Comparison of ENCODE assay signal across 15 cellular contexts in genomic region chr18:35880788-35881455, GRCh38.
A peak's percentile ranks its signal among the peaks of the same experiment; 100 is the strongest.
DNase-seq lines count a peak whose midpoint lies in the region; ATAC-seq and TF ChIP-seq lines count a peak whose summit lies in the region.
"Had no signal": no experiment of that assay in that cellular context is flagged by ENCODE, and none has a peak within 500 bp of the region (broad histone marks: within the 10 kb centered on the region; RNA-seq: fewer than 3 reads in every experiment).

No MANE protein-coding gene starts in this region.

- H3K27me3 Mint-ChIP-seq in H9 (ENCODE audit: low read depth) (no peaks in the 10 kb centered on the region), WTC11 (ENCODE audit: low read depth) (no peaks in the 10 kb centered on the region), endodermal cell (ENCODE audit: insufficient read depth) (no peaks in the 10 kb centered on the region), nephron progenitor cell (ENCODE audit: low read depth, poor library complexity) (peaks cover 4% of the 10 kb centered on the region), CD14-positive monocyte (ENCODE audit: low read depth in 3 of 3) (peaks cover 1 to 8% (median 1%) of the 10 kb centered on the region in 3 donors)

- ATAC-seq in WTC11 (no peak), HG03460 (IDR thresholded peaks at IDR 0.05; ENCODE audit: unreplicated experiment) (no peak)

- no peak overlapping the region for H3K4me3 ChIP-seq in endodermal cell (ENCODE audit: low read length)
- H3K4me3 ChIP-seq: HAP-1 had no signal

- no peaks in the 10 kb centered on the region for H3K79me2 ChIP-seq in H9 (ENCODE audit: insufficient read depth, low read length)

- H3K18ac ChIP-seq in H9 (ENCODE audit: insufficient read length, low read depth, low read length) = no peak overlapping the region

- H3K9ac ChIP-seq in H9 (ENCODE audit: extremely low read depth, insufficient read length, low read length) (no peak overlapping the region), endodermal cell (ENCODE audit: extremely low read depth, low read length, poor library complexity, severe bottlenecking) (no peak overlapping the region)

- no peak overlapping the region for H3K23ac ChIP-seq in H9 (ENCODE audit: insufficient read length, low read depth, low read length)

- H2BK12ac ChIP-seq in H9 (ENCODE audit: insufficient read length, low read depth, low read length) = no peak overlapping the region

- H3K4ac ChIP-seq in H9 (ENCODE audit: low read depth, low read length) = no peak overlapping the region

- H3K79me1 ChIP-seq in H9 (ENCODE audit: insufficient read depth, low read depth, low read length, poor library complexity, severe bottlenecking) = no peaks in the 10 kb centered on the region

- no peak overlapping the region for H3K4me2 ChIP-seq in H9 (ENCODE audit: insufficient read depth, insufficient read length, low read length)

- H3K27ac Mint-ChIP-seq in H9 (peak overlapping the region in 2 of 3 experiments; percentile 23 to 51; a peak in 1 of 7 replicates), WTC11 (peak overlapping the region; percentile 60; the same call in 1 of the 2 replicates), endodermal cell (no peak overlapping the region), nephron progenitor cell (peak overlapping the region; percentile 91), CD14-positive monocyte (peak overlapping the region in 1 of 7 donors; percentile 50)
- H3K27ac Mint-ChIP-seq: CD4-positive, alpha-beta T cell had no signal

- H2AFZ ChIP-seq in H9 (ENCODE audit: low read length) = no peak overlapping the region

- no peaks in the 10 kb centered on the region for H3K9me3 Mint-ChIP-seq in H9
- H3K9me3 Mint-ChIP-seq in WTC11 = no peaks in the 10 kb centered on the region
- no peaks in the 10 kb centered on the region for H3K9me3 Mint-ChIP-seq in endodermal cell
- H3K9me3 Mint-ChIP-seq in nephron progenitor cell = no peaks in the 10 kb centered on the region
- H3K9me3 Mint-ChIP-seq in CD14-positive monocyte = peaks cover 0 to 3% (median 0%) of the 10 kb centered on the region in 7 donors
- H3K9me3 Mint-ChIP-seq: CD4-positive, alpha-beta T cell had no signal

- H3K36me3 Mint-ChIP-seq in H9 (ENCODE audit: insufficient read depth in 1 of 3, low read depth in 3 of 3) = peaks cover 1 to 4% (median 2%) of the 10 kb centered on the region in 3 experiments; a peak in 5 of 7 replicates
- no peaks in the 10 kb centered on the region for H3K36me3 Mint-ChIP-seq in WTC11
- H3K36me3 Mint-ChIP-seq in endodermal cell (ENCODE audit: low read depth) = no peaks in the 10 kb centered on the region
- H3K36me3 Mint-ChIP-seq in nephron progenitor cell (ENCODE audit: low read depth) = no peaks in the 10 kb centered on the region
- no peaks in the 10 kb centered on the region for H3K36me3 Mint-ChIP-seq in CD14-positive monocyte

- intact Hi-C loops in CD14-positive monocyte (cut with micrococcal nuclease) = no loop called here

- no peak overlapping the region for H2BK120ac ChIP-seq in H9 (ENCODE audit: low read depth, low read length, poor library complexity, severe bottlenecking)

- TF ChIP-seq CTCF in H9 (conservative IDR thresholded peaks at IDR 0.05) (no peak), WTC11 (IDR thresholded peaks at IDR 0.05) (no peak), endodermal cell (conservative IDR thresholded peaks at IDR 0.05) (no peak), nephron progenitor cell (IDR thresholded peaks at IDR 0.05) (no peak), CD14-positive monocyte (IDR thresholded peaks at IDR 0.05) (no peak)

- H3K56ac ChIP-seq in H9 (ENCODE audit: insufficient read length, low read depth, low read length) = no peak overlapping the region

- no peaks in the 10 kb centered on the region for H3K36me3 ChIP-seq in endodermal cell (ENCODE audit: control insufficient read depth, insufficient read depth, low read length)
- H3K36me3 ChIP-seq: BE2C, HAP-1 had no signal

- CTCF ChIA-PET in WTC11 (lab: Charles Lee) = interaction anchor here (0.9 to 1.2 kb wide), 3 partner anchors 69 to 137 kb away, joined by 3 to 4 read pairs (median 3); no protein-coding TSS in a partner anchor

- H4K91ac ChIP-seq in H9 (ENCODE audit: insufficient read length, low read depth, low read length) = no peak overlapping the region

- H3K27ac ChIP-seq in H9 (ENCODE audit: insufficient read length, low read depth, low read length) (no peak overlapping the region), endodermal cell (ENCODE audit: low read depth, low read length) (no peak overlapping the region)
- H3K27ac ChIP-seq: HL-60 had no signal

- no peak overlapping the region for H3K14ac ChIP-seq in H9 (ENCODE audit: insufficient read depth, low read length)

- H3K4me3 Mint-ChIP-seq in H9 (no peak overlapping the region), WTC11 (no peak overlapping the region), endodermal cell (no peak overlapping the region), nephron progenitor cell (no peak overlapping the region), CD14-positive monocyte (no peak overlapping the region)
- H3K4me3 Mint-ChIP-seq: CD4-positive, alpha-beta T cell had no signal

- H3K9me3 ChIP-seq in H9 (ENCODE audit: control insufficient read depth, low read depth, low read length) (no peaks in the 10 kb centered on the region), endodermal cell (ENCODE audit: control insufficient read depth, low read length) (no peaks in the 10 kb centered on the region)
- H3K9me3 ChIP-seq: BE2C, Caco-2, HAP-1 had no signal

- H3K27me3 ChIP-seq in H9 (ENCODE audit: insufficient read depth, low read length) (no peaks in the 10 kb centered on the region), endodermal cell (ENCODE audit: control insufficient read depth, insufficient read depth, low read length, poor library complexity, severe bottlenecking) (no peaks in the 10 kb centered on the region)
- H3K27me3 ChIP-seq: BE2C had no signal

- DNase-seq in H9 (no peak), WTC11 (ENCODE audit: low spot score) (no peak), endodermal cell (peak; percentile 20), nephron progenitor cell (no peak), CD14-positive monocyte (ENCODE audit: low spot score) (no peak), OCI-M1 (lab: John Stamatoyannopoulos, UW) (no peak)
- no peak for DNase-seq in activated CD4-positive, alpha-beta T cell treated with anti-CD3 and anti-CD28 coated beads, Interleukin-2, amount 50 U/mL, for 1 hour
- DNase-seq: BE2C; C1 segment of cervical spinal cord; Caco-2; CD4-positive, alpha-beta T cell; GOT3 had no signal

- H3K4me1 Mint-ChIP-seq in H9 = peaks cover 47 to 50% of the 10 kb centered on the region in 2 experiments
- H3K4me1 Mint-ChIP-seq in WTC11 = peaks cover 58% of the 10 kb centered on the region
- H3K4me1 Mint-ChIP-seq in endodermal cell = peaks cover 24% of the 10 kb centered on the region
- peaks cover 8% of the 10 kb centered on the region for H3K4me1 Mint-ChIP-seq in nephron progenitor cell
- no peaks in the 10 kb centered on the region for H3K4me1 Mint-ChIP-seq in CD14-positive monocyte

- H3K4me1 ChIP-seq in H9 (ENCODE audit: insufficient read depth, low read length) (peaks cover 12% of the 10 kb centered on the region; the same call in 1 of the 2 replicates), endodermal cell (ENCODE audit: control insufficient read depth, insufficient read depth, low read length) (no peaks in the 10 kb centered on the region)
- H3K4me1 ChIP-seq: BE2C, Caco-2, HAP-1 had no signal

- H4K8ac ChIP-seq in H9 (replicated peaks; ENCODE audit: insufficient read length, low read depth, low read length) = no peak overlapping the region

- no peaks in the 10 kb centered on the region for H3K23me2 ChIP-seq in H9 (ENCODE audit: insufficient read length, low read depth, low read length, poor library complexity, severe bottlenecking)

- H4K5ac ChIP-seq in H9 (ENCODE audit: insufficient read length, low read depth, low read length) = no peak overlapping the region

- no peak overlapping the region for H3T11ph ChIP-seq in H9 (ENCODE audit: low read length)

- H2AK5ac ChIP-seq in H9 (ENCODE audit: insufficient read length, low read length) = no peak overlapping the region

- no peak overlapping the region for H2BK15ac ChIP-seq in H9 (ENCODE audit: low read depth, low read length)

- POLR2A ChIA-PET in WTC11 (lab: Charles Lee) = no interaction called here

- no peak overlapping the region for H2BK20ac ChIP-seq in H9 (ENCODE audit: low read depth, low read length, poor library complexity, severe bottlenecking)

- H4K20me1 ChIP-seq in H9 (ENCODE audit: control insufficient read depth, insufficient read depth, insufficient read length) = no peaks in the 10 kb centered on the region

- no CpG with 5 or more reads among the region's 9 CpGs for WGBS in H9 (ENCODE audit: extremely low coverage, insufficient read length, low lambda C conversion rate)
- 88 to 91% methylated on average over 7 to 9 of the region's 9 CpGs for WGBS in endodermal cell (ENCODE audit: insufficient coverage in 1 of 2, insufficient read length in 1 of 2), 2 experiments

- no peak overlapping the region for H2BK5ac ChIP-seq in H9 (ENCODE audit: insufficient read length, low read length)

TF ChIP-seq in WTC11, 78 proteins besides CTCF, POLR2A, EP300 and RAD21 (continues in another document):
- TF ChIP-seq ZNF416 (CRISPR knock-in tag; IDR thresholded peaks at IDR 0.05) (no peak), ZNF512 (CRISPR knock-in tag; IDR thresholded peaks at IDR 0.05; ENCODE audit: borderline replicate concordance) (0 out of 2 replicates have a peak, but pooled peaks have one; percentile 17)
- TF ChIP-seq, protein P1, sequence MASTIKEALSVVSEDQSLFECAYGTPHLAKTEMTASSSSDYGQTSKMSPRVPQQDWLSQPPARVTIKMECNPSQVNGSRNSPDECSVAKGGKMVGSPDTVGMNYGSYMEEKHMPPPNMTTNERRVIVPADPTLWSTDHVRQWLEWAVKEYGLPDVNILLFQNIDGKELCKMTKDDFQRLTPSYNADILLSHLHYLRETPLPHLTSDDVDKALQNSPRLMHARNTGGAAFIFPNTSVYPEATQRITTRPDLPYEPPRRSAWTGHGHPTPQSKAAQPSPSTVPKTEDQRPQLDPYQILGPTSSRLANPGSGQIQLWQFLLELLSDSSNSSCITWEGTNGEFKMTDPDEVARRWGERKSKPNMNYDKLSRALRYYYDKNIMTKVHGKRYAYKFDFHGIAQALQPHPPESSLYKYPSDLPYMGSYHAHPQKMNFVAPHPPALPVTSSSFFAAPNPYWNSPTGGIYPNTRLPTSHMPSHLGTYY (CRISPR knock-in tag; IDR thresholded peaks at IDR 0.05) = no peak
